20 cellular contexts compared by ENCODE assay signal in genomic region chr18:13618760-13619438, GRCh38.
DNase-seq lines count a peak whose midpoint lies in the region; ATAC-seq and TF ChIP-seq lines count a peak whose summit lies in the region.
"Had no signal": no experiment of that assay in that cellular context is flagged by ENCODE, and none has a peak within 500 bp of the region (broad histone marks: within the 10 kb centered on the region; RNA-seq: fewer than 3 reads in every experiment).

No MANE protein-coding gene starts in this region.

- H3K27ac Mint-ChIP-seq in stimulated activated naive CD8-positive, alpha-beta T cell treated with anti-CD3 and anti-CD28 coated beads, Interleukin-15, Interleukin-2, amounts not matched to agents 100 ng/mL and 50 ng/mL, for 24 hours: peak overlapping the region; percentile 21
- H3K27ac Mint-ChIP-seq in stimulated activated naive CD8-positive, alpha-beta T cell treated with anti-CD3 and anti-CD28 coated beads, Interleukin-15, amount 100 ng/mL, for 72 hours: peak overlapping the region in 1 of 2 donors; percentile 15
- H3K27ac Mint-ChIP-seq in chondrocyte (ENCODE audit: unreplicated experiment): peak overlapping the region; percentile 9
- H3K27ac Mint-ChIP-seq in effector memory CD8-positive, alpha-beta T cell: no peak overlapping the region
- H3K27ac Mint-ChIP-seq: H9, nephron had no signal

- peak overlapping the region; percentile 4 for H2AK5ac ChIP-seq in neuronal stem cell (ENCODE audit: low read depth, low read length)

- ATAC-seq in stimulated activated naive CD8-positive, alpha-beta T cell treated with anti-CD3 and anti-CD28 coated beads, Interleukin-15, amount 100 ng/mL, for 72 hours: no peak
- ATAC-seq in effector memory CD8-positive, alpha-beta T cell (replicated peaks): no peak
- no peak for ATAC-seq in HG02763 (IDR thresholded peaks at IDR 0.05; ENCODE audit: unreplicated experiment)
- no peak for ATAC-seq in GM21367 (IDR thresholded peaks at IDR 0.05; ENCODE audit: unreplicated experiment)
- ATAC-seq: foreskin keratinocyte, left lung, SK-N-SH treated with all-trans-retinoic acid at 6 μM for 48 hours had no signal

- no peak overlapping the region for H2BK120ac ChIP-seq in neuronal stem cell (ENCODE audit: low read depth, low read length)

- H3K36me3 ChIP-seq in neuronal stem cell (replicated peaks in 1 of 2; ENCODE audit: control insufficient read depth in 2 of 2, insufficient read depth in 2 of 2, low read length in 2 of 2): no peaks in the 10 kb centered on the region
- H3K36me3 ChIP-seq: left lung had no signal

- H3K18ac ChIP-seq in neuronal stem cell (ENCODE audit: low read length): peak overlapping the region; percentile 6

- H3K9me3 ChIP-seq in neuronal stem cell (replicated peaks in 1 of 2; ENCODE audit: control insufficient read depth in 2 of 2, insufficient read depth in 1 of 2, low read depth in 1 of 2, low read length in 2 of 2): no peaks in the 10 kb centered on the region
- H3K9me3 ChIP-seq: left lung had no signal

- H3K14ac ChIP-seq in neuronal stem cell (ENCODE audit: low read length): no peak overlapping the region

- H3K4ac ChIP-seq in neuronal stem cell (ENCODE audit: low read length): no peak overlapping the region

- no peaks in the 10 kb centered on the region for H3K36me3 Mint-ChIP-seq in stimulated activated naive CD8-positive, alpha-beta T cell treated with anti-CD3 and anti-CD28 coated beads, Interleukin-15, Interleukin-2, amounts not matched to agents 100 ng/mL and 50 ng/mL, for 24 hours (ENCODE audit: low read depth)
- H3K36me3 Mint-ChIP-seq in chondrocyte (ENCODE audit: low read depth): peaks cover 3% of the 10 kb centered on the region
- peaks cover 5% of the 10 kb centered on the region for H3K36me3 Mint-ChIP-seq in effector memory CD8-positive, alpha-beta T cell (ENCODE audit: insufficient read depth)

- H3K79me1 ChIP-seq in neuronal stem cell (ENCODE audit: low read depth, low read length): no peaks in the 10 kb centered on the region

- peaks cover 0 to 8% of the 10 kb centered on the region in 2 donors for H3K4me1 ChIP-seq in neuronal stem cell (ENCODE audit: control insufficient read depth in 2 of 2, insufficient read depth in 1 of 2, low read depth in 1 of 2, low read length in 2 of 2)
- H3K4me1 ChIP-seq: foreskin keratinocyte had no signal

- no peak overlapping the region for H3K4me3 ChIP-seq in neuronal stem cell (ENCODE audit: low read length in 2 of 2)
- H3K4me3 ChIP-seq: left lung had no signal

- no peak overlapping the region for H3K4me2 ChIP-seq in neuronal stem cell (ENCODE audit: insufficient read depth, low read length, poor library complexity, severe bottlenecking)

- H2AFZ ChIP-seq in neuronal stem cell (ENCODE audit: low read length): no peak overlapping the region

- no peak for TF ChIP-seq CTCF in chondrocyte (IDR thresholded peaks at IDR 0.05)

- peaks cover 0 to 36% (median 0%) of the 10 kb centered on the region in 3 experiments for H3K27me3 ChIP-seq in neuronal stem cell (ENCODE audit: control insufficient read depth in 3 of 3, insufficient read depth in 3 of 3, low read depth in 1 of 3, low read length in 3 of 3)
- H3K27me3 ChIP-seq: left lung had no signal

- no peak overlapping the region for H3K27ac ChIP-seq in neuronal stem cell (replicated peaks; ENCODE audit: low read length)
- H3K27ac ChIP-seq: foreskin keratinocyte, left lung had no signal

- peaks cover 48% of the 10 kb centered on the region for H3K4me1 Mint-ChIP-seq in stimulated activated naive CD8-positive, alpha-beta T cell treated with anti-CD3 and anti-CD28 coated beads, Interleukin-15, Interleukin-2, amounts not matched to agents 100 ng/mL and 50 ng/mL, for 24 hours (ENCODE audit: low read depth)
- peaks cover 59% of the 10 kb centered on the region for H3K4me1 Mint-ChIP-seq in stimulated activated naive CD8-positive, alpha-beta T cell treated with anti-CD3 and anti-CD28 coated beads, Interleukin-15, amount 100 ng/mL, for 72 hours
- H3K4me1 Mint-ChIP-seq in chondrocyte (ENCODE audit: low read depth): peaks cover 53% of the 10 kb centered on the region
- peaks cover 24 to 26% of the 10 kb centered on the region in 2 donors for H3K4me1 Mint-ChIP-seq in effector memory CD8-positive, alpha-beta T cell (ENCODE audit: low read depth in 2 of 2)
- H3K4me1 Mint-ChIP-seq: H9 had no signal

- H3K23ac ChIP-seq in neuronal stem cell (ENCODE audit: low read depth, low read length, poor library complexity): no peak overlapping the region

- H3K4me3 Mint-ChIP-seq in stimulated activated naive CD8-positive, alpha-beta T cell treated with anti-CD3 and anti-CD28 coated beads, Interleukin-15, Interleukin-2, amounts not matched to agents 100 ng/mL and 50 ng/mL, for 24 hours: no peak overlapping the region
- H3K4me3 Mint-ChIP-seq in stimulated activated naive CD8-positive, alpha-beta T cell treated with anti-CD3 and anti-CD28 coated beads, Interleukin-15, amount 100 ng/mL, for 72 hours: no peak overlapping the region
- H3K4me3 Mint-ChIP-seq in chondrocyte (ENCODE audit: unreplicated experiment): no peak overlapping the region
- H3K4me3 Mint-ChIP-seq in effector memory CD8-positive, alpha-beta T cell: no peak overlapping the region
- H3K4me3 Mint-ChIP-seq: H9, nephron had no signal

- no peak for DNase-seq in stimulated activated naive CD8-positive, alpha-beta T cell treated with anti-CD3 and anti-CD28 coated beads, Interleukin-15, amount 100 ng/mL, for 72 hours
- no peak for DNase-seq in chondrocyte (ENCODE audit: low spot score)
- no peak for DNase-seq in neuronal stem cell (ENCODE audit: low spot score)
- DNase-seq in effector memory CD8-positive, alpha-beta T cell: no peak
- DNase-seq in mesenteric fat pad (ENCODE audit: low spot score): no peak
- DNase-seq: activated CD4-positive, alpha-beta T cell treated with anti-CD3 and anti-CD28 coated beads, Interleukin-2, amount 50 U/mL, for 4 hours; activated effector memory CD4-positive, alpha-beta T cell treated with Interleukin-2 at 50 U/mL for 16 hours; Calu3; cerebellar nuclear complex; foreskin keratinocyte; H9; left lung; NCI-H1105; NCI-H1930; NCI-H2227 treated with DMSO at 0.1 percent for 48 hours had no signal

- no peak overlapping the region for H2BK12ac ChIP-seq in neuronal stem cell (ENCODE audit: low read length)

- H2BK5ac ChIP-seq in neuronal stem cell (ENCODE audit: low read length): no peak overlapping the region

- H4K8ac ChIP-seq in neuronal stem cell (ENCODE audit: low read depth, low read length): no peak overlapping the region

- no peaks in the 10 kb centered on the region for H3K9me3 Mint-ChIP-seq in stimulated activated naive CD8-positive, alpha-beta T cell treated with anti-CD3 and anti-CD28 coated beads, Interleukin-15, Interleukin-2, amounts not matched to agents 100 ng/mL and 50 ng/mL, for 24 hours
- no peaks in the 10 kb centered on the region for H3K9me3 Mint-ChIP-seq in stimulated activated naive CD8-positive, alpha-beta T cell treated with anti-CD3 and anti-CD28 coated beads, Interleukin-15, amount 100 ng/mL, for 72 hours
- no peaks in the 10 kb centered on the region for H3K9me3 Mint-ChIP-seq in chondrocyte (ENCODE audit: low read depth)
- H3K9me3 Mint-ChIP-seq in effector memory CD8-positive, alpha-beta T cell: no peaks in the 10 kb centered on the region
- H3K9me3 Mint-ChIP-seq: H9, nephron had no signal

- H2BK15ac ChIP-seq in neuronal stem cell (ENCODE audit: low read length): no peak overlapping the region

- no peaks in the 10 kb centered on the region for H3K27me3 Mint-ChIP-seq in stimulated activated naive CD8-positive, alpha-beta T cell treated with anti-CD3 and anti-CD28 coated beads, Interleukin-15, Interleukin-2, amounts not matched to agents 100 ng/mL and 50 ng/mL, for 24 hours
- H3K27me3 Mint-ChIP-seq in stimulated activated naive CD8-positive, alpha-beta T cell treated with anti-CD3 and anti-CD28 coated beads, Interleukin-15, amount 100 ng/mL, for 72 hours: no peaks in the 10 kb centered on the region
- no peaks in the 10 kb centered on the region for H3K27me3 Mint-ChIP-seq in chondrocyte (ENCODE audit: low read depth)
- H3K27me3 Mint-ChIP-seq in effector memory CD8-positive, alpha-beta T cell: peaks cover 6 to 19% of the 10 kb centered on the region in 2 donors

- no CpG with 5 or more reads among the region's 13 CpGs for WGBS in neuronal stem cell (ENCODE audit: extremely low coverage in 2 of 2, insufficient read length in 2 of 2, insufficient replicate concordance in 1 of 2), 2 donors

- no peak overlapping the region for H4K91ac ChIP-seq in neuronal stem cell (ENCODE audit: low read depth, low read length, poor library complexity)

- peak overlapping the region; percentile 25 for H3K9ac ChIP-seq in neuronal stem cell (ENCODE audit: low read depth, low read length, poor library complexity)

Comparison
In these comparisons a context has a peak if more than half of its experiments do, and no peak if none do; other contexts are left out.
1. H3K27ac Mint-ChIP-seq: peak in stimulated activated naive CD8-positive, alpha-beta T cell treated with anti-CD3 and anti-CD28 coated beads, Interleukin-15, Interleukin-2, amounts not matched to agents 100 ng/mL and 50 ng/mL, for 24 hours (single experiment) and chondrocyte (single experiment); none in effector memory CD8-positive, alpha-beta T cell (0 of 2).